Comparison of ENCODE assay signal across 2 cellular contexts in genomic region chr1:201888282-201889033, GRCh38.
TF ChIP-seq lines count a peak whose summit lies in the region.

Gene SHISA4, plus strand, starts transcription at chr1:201888898. Its CDS starts 97 bp downstream, at chr1:201888995.

TF ChIP-seq in A549, 52 proteins besides CTCF, POLR2A, EP300 and RAD21 (continued from another document):
- TF ChIP-seq PHF8 (IDR thresholded peaks at IDR 0.05; ENCODE audit: borderline replicate concordance, low read depth), result peak; percentile 88
- no peak for TF ChIP-seq KDM1A (IDR thresholded peaks at IDR 0.05; ENCODE audit: low read depth)
- TF ChIP-seq MAX (IDR thresholded peaks at IDR 0.05), result peak; percentile 31; the same call in 1 of the 2 replicates

TF ChIP-seq in HepG2, 621 proteins besides CTCF, POLR2A, EP300 and RAD21 (continued from another document and continues in another):
- TF ChIP-seq ZNF142 (CRISPR knock-in tag; IDR thresholded peaks at IDR 0.05), result no peak
- no peak for TF ChIP-seq POGZ (CRISPR knock-in tag; IDR thresholded peaks at IDR 0.05)
- 0 out of 2 replicates have a peak, but pooled peaks have one; percentile 20 for TF ChIP-seq ZNF772 (CRISPR knock-in tag; IDR thresholded peaks at IDR 0.05)
- TF ChIP-seq CSRNP1 (CRISPR knock-in tag; IDR thresholded peaks at IDR 0.05), result 0 out of 2 replicates have a peak, but pooled peaks have one; percentile 28
- no peak for TF ChIP-seq PBX3 (CRISPR knock-in tag; IDR thresholded peaks at IDR 0.05; ENCODE audit: borderline replicate concordance)
- peak; percentile 63 for TF ChIP-seq HNRNPK (IDR thresholded peaks at IDR 0.05; ENCODE audit: low read depth, low read length, poor library complexity, severe bottlenecking)
- 0 out of 2 replicates have a peak, but pooled peaks have one; percentile 32 for TF ChIP-seq RBFOX2 (IDR thresholded peaks at IDR 0.05; ENCODE audit: low read depth, low read length)
- TF ChIP-seq PRDM10 (CRISPR knock-in tag; IDR thresholded peaks at IDR 0.05; ENCODE audit: low read depth), result peak; percentile 92
- no peak for TF ChIP-seq ZNF280B (CRISPR knock-in tag; IDR thresholded peaks at IDR 0.05; ENCODE audit: borderline replicate concordance)
- no peak for TF ChIP-seq MAZ (IDR thresholded peaks at IDR 0.05; ENCODE audit: borderline replicate concordance, low read depth, low read length)
- 0 out of 2 replicates have a peak, but pooled peaks have one; percentile 39 for TF ChIP-seq MAZ (CRISPR knock-in tag; IDR thresholded peaks at IDR 0.05; ENCODE audit: low read depth)
- peak; percentile 54 for TF ChIP-seq ZNF687 (CRISPR knock-in tag; IDR thresholded peaks at IDR 0.05)
- TF ChIP-seq THAP7 (CRISPR knock-in tag; IDR thresholded peaks at IDR 0.05), result no peak
- TF ChIP-seq XRCC5 (optimal IDR thresholded peaks at IDR 0.05; ENCODE audit: low read length), result peak; percentile 33
- TF ChIP-seq HNRNPLL (IDR thresholded peaks at IDR 0.05; ENCODE audit: low read depth, low read length, poor library complexity, severe bottlenecking), result peak; percentile 34
- 0 out of 2 replicates have a peak, but pooled peaks have one; percentile 38 for TF ChIP-seq GABPB1 (CRISPR knock-in tag; IDR thresholded peaks at IDR 0.05)
- no peak for TF ChIP-seq TBL1XR1 (IDR thresholded peaks at IDR 0.05; ENCODE audit: borderline replicate concordance, low read length, partially characterized antibody)
- no peak for TF ChIP-seq HHEX (CRISPR knock-in tag; IDR thresholded peaks at IDR 0.05)
- peak; percentile 76 for TF ChIP-seq PATZ1 (CRISPR knock-in tag; IDR thresholded peaks at IDR 0.05)
- TF ChIP-seq SAP130 (CRISPR knock-in tag; IDR thresholded peaks at IDR 0.05; ENCODE audit: low read depth), result peak; percentile 46
- no peak for TF ChIP-seq MXD4 (CRISPR knock-in tag; IDR thresholded peaks at IDR 0.05)
- peak; percentile 87; the same call in 1 of the 2 replicates for TF ChIP-seq HIC2 (CRISPR knock-in tag; IDR thresholded peaks at IDR 0.05; ENCODE audit: low read depth)
- peak; percentile 98 for TF ChIP-seq HNRNPL (IDR thresholded peaks at IDR 0.05; ENCODE audit: low read depth, low read length)
- 0 out of 2 replicates have a peak, but pooled peaks have one; percentile 3 for TF ChIP-seq EZH2 (conservative IDR thresholded peaks at IDR 0.05; ENCODE audit: low read depth, low read length)
